In genomic region chr10:35633006-35633980, GRCh38 we compare ENCODE assay signal across 1 cellular context.
TF ChIP-seq lines count a peak whose summit lies in the region.

No MANE protein-coding gene starts in this region.

TF ChIP-seq in IMR-90, 13 proteins besides CTCF, POLR2A, EP300 and RAD21 (continued from another document):
- TF ChIP-seq MAZ (IDR thresholded peaks at IDR 0.05; ENCODE audit: borderline replicate concordance, low read depth, low read length): no peak
- no peak for TF ChIP-seq RCOR1 (IDR thresholded peaks at IDR 0.05; ENCODE audit: insufficient replicate concordance, low read length)
- no peak for TF ChIP-seq MXI1 (IDR thresholded peaks at IDR 0.05; ENCODE audit: borderline replicate concordance, low read depth, low read length)
- no peak for TF ChIP-seq BHLHE40 (IDR thresholded peaks at IDR 0.05; ENCODE audit: low read depth, low read length)
- TF ChIP-seq ELK1 (IDR thresholded peaks at IDR 0.05; ENCODE audit: borderline replicate concordance, low read depth, low read length): no peak
